ENCODE assay signal across 8 cellular contexts in the genomic region with DNA sequence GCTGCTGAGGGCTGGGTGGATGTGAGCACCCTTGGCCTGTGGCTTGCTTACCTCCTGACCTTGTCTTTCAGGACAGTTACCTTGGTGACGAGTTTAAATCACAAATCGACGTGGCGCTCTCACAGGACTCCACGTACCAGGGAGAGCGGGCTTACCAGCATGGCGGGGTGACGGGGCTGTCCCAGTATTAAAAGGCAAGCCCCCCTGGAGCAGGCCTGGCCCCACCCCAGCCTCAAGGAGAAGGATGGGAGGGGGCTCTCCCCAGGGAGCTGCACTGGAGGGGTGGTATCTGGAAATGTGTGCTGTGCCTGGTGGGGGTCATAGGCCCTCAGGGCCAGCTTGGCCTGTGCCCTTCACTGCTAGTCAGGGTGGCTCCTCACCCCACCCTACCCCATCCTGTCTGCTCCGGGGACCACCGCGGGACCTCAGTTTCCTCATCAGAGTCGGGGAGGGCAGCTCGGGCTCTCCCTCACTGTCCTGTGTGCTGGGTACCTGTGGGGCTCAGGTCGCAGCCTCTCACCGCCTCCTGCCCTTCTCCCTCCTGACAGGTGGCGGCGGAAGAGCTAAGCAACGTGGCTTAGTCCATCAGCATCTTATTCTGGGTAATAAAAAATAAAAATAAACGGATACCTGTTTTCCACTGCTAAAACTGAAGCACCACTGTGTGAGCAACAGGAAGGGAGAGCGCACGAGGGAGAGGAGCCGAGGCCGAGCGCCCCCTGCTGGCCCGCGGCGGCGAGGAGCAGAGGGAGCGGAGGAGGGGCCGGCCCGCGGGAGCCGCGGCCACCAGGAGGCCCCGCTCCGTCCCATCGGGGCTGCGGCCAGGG. TPM values are rescaled to one million over a fixed set of nuclear protein-coding genes. Genes with fewer than 3 reads are reported as not detected.
DNase-seq lines count a peak whose midpoint lies in the region; ATAC-seq and TF ChIP-seq lines count a peak whose summit lies in the region.

No MANE protein-coding gene starts in this region.

- H2AFZ ChIP-seq in OCI-LY3 (ENCODE audit: low read depth, low read length): no peak overlapping the region
- no peak overlapping the region for H2AFZ ChIP-seq in neural progenitor cell (replicated peaks)

- ATAC-seq in thoracic aorta (ENCODE audit: insufficient number of reproducible peaks, low FRiP score, low read depth) (no peak), HG03045 (IDR thresholded peaks at IDR 0.05; ENCODE audit: unreplicated experiment) (no peak)

- H3K4me3 Mint-ChIP-seq in neural progenitor cell: no peak overlapping the region

- H3K27me3 ChIP-seq in OCI-LY3 (ENCODE audit: low read depth, low read length): no peaks in the 10 kb centered on the region
- no peaks in the 10 kb centered on the region for H3K27me3 ChIP-seq in neural progenitor cell
- no peaks in the 10 kb centered on the region for H3K27me3 ChIP-seq in thoracic aorta (replicated peaks; ENCODE audit: insufficient read depth)

- no peak overlapping the region for H3K9ac ChIP-seq in OCI-LY3 (ENCODE audit: low read length)
- no peak overlapping the region for H3K9ac ChIP-seq in neural progenitor cell

- H3K27ac ChIP-seq in OCI-LY3 (ENCODE audit: low read length): no peak overlapping the region
- H3K27ac ChIP-seq in neural progenitor cell: no peak overlapping the region
- no peak overlapping the region for H3K27ac ChIP-seq in thoracic aorta

- peaks cover 4% of the 10 kb centered on the region for H3K4me1 Mint-ChIP-seq in neural progenitor cell

- H3K79me2 ChIP-seq in OCI-LY3 (ENCODE audit: low read length): peaks cover 4% of the 10 kb centered on the region; the same call in 1 of the 2 replicates
- no peaks in the 10 kb centered on the region for H3K79me2 ChIP-seq in neural progenitor cell (ENCODE audit: low read depth)

- peaks cover 10% of the 10 kb centered on the region for H3K36me3 Mint-ChIP-seq in neural progenitor cell

- peaks cover 13% of the 10 kb centered on the region for H3F3A ChIP-seq in neural progenitor cell (ENCODE audit: low read depth)

- H4K20me1 ChIP-seq in OCI-LY3 (ENCODE audit: insufficient read depth, low read length) (no peaks in the 10 kb centered on the region; the same call in 1 of the 2 replicates), neural progenitor cell (ENCODE audit: low read depth) (peaks cover 39% of the 10 kb centered on the region)

- no peaks in the 10 kb centered on the region for H3K9me3 Mint-ChIP-seq in neural progenitor cell

- no peak overlapping the region for H3K4me2 ChIP-seq in OCI-LY3 (ENCODE audit: low read length)
- no peak overlapping the region for H3K4me2 ChIP-seq in neural progenitor cell

- H3K27ac Mint-ChIP-seq in neural progenitor cell: no peak overlapping the region

- H3K36me3 ChIP-seq in OCI-LY3 (replicated peaks; ENCODE audit: low read depth, low read length) (peaks cover 59% of the 10 kb centered on the region), neural progenitor cell (no peaks in the 10 kb centered on the region), thoracic aorta (peaks cover 66% of the 10 kb centered on the region)

- H3K27me3 Mint-ChIP-seq in neural progenitor cell (ENCODE audit: insufficient read depth, low read depth): peaks cover 14% of the 10 kb centered on the region

- DNase-seq in NCI-H2227 (lab: John Stamatoyannopoulos, UW; ENCODE audit: unreplicated experiment): peak; percentile 7
- DNase-seq in NCI-H2227 treated with DMSO at 0.1 percent for 48 hours (lab: John Stamatoyannopoulos, UW): no peak
- peak; percentile 47 for DNase-seq in activated T-helper 1 cell treated with Interleukin-2 at 50 U/mL for 16 hours (ENCODE audit: low read depth)
- DNase-seq in fibroblast of peridontal ligament (ENCODE audit: extremely low read depth): peak; percentile 41
- peak; percentile 85 for DNase-seq in neural progenitor cell (ENCODE audit: low spot score)
- DNase-seq in thoracic aorta (ENCODE audit: low spot score): no peak

- peaks cover 8% of the 10 kb centered on the region for H3K4me1 ChIP-seq in OCI-LY3 (ENCODE audit: low read length)
- H3K4me1 ChIP-seq in neural progenitor cell: no peaks in the 10 kb centered on the region
- H3K4me1 ChIP-seq in thoracic aorta (ENCODE audit: control insufficient read depth in 1 of 2, low read depth in 2 of 2): no peaks in the 10 kb centered on the region

- TF ChIP-seq CTCF in OCI-LY3 (IDR thresholded peaks at IDR 0.05; ENCODE audit: low read depth, low read length): peak; percentile 98
- peak; percentile 99 for TF ChIP-seq CTCF in neural progenitor cell (IDR thresholded peaks at IDR 0.05)
- peak; percentile 94 for TF ChIP-seq CTCF in thoracic aorta (IDR thresholded peaks at IDR 0.05)

- H3K9me3 ChIP-seq in OCI-LY3 (ENCODE audit: insufficient read depth, low read length) (no peaks in the 10 kb centered on the region), neural progenitor cell (ENCODE audit: low read depth) (no peaks in the 10 kb centered on the region), thoracic aorta (no peaks in the 10 kb centered on the region)

- H3K4me3 ChIP-seq in OCI-LY3 (ENCODE audit: low read length): no peak overlapping the region
- H3K4me3 ChIP-seq in neural progenitor cell: no peak overlapping the region
- no peak overlapping the region for H3K4me3 ChIP-seq in thoracic aorta

RNA-seq across cellular contexts. Expression of gene CERS1, which starts 29.8 kb away (rescaled TPM):
- total RNA-seq in neural progenitor cell (ENCODE audit: low replicate concordance) (1.9 and 7.6 TPM in 2 replicates), thoracic aorta (1 to 10 TPM; 1.1 to 1.7 TPM)

RNA-seq across cellular contexts. Expression of gene UPF1, which starts 34.4 kb away (rescaled TPM):
- total RNA-seq in neural progenitor cell (ENCODE audit: low replicate concordance) (65.2 and 69.8 TPM in 2 replicates), thoracic aorta (10 to 100 TPM; 56.5 to 95.2 TPM)

RNA-seq across cellular contexts. Expression of gene COPE, which starts 53.0 kb away (rescaled TPM):
- 95.2 and 225 TPM in 2 replicates for total RNA-seq in neural progenitor cell (ENCODE audit: low replicate concordance)
- 100 to 1,000 TPM; 134 to 266 TPM for total RNA-seq in thoracic aorta

RNA-seq across cellular contexts. Expression of gene DDX49, which starts 53.3 kb away (rescaled TPM):
- 19.9 and 23.4 TPM in 2 replicates for total RNA-seq in neural progenitor cell (ENCODE audit: low replicate concordance)
- 10 to 100 TPM; 34.5 to 41.7 TPM for total RNA-seq in thoracic aorta

Comparison
In these comparisons a context has a peak if more than half of its experiments do, and no peak if none do; other contexts are left out.
1. DNase-seq: peak in NCI-H2227 (single experiment), activated T-helper 1 cell treated with Interleukin-2 at 50 U/mL for 16 hours (single experiment), fibroblast of peridontal ligament (single experiment) and neural progenitor cell (single experiment); none in NCI-H2227 treated with DMSO at 0.1 percent for 48 hours (single experiment) and thoracic aorta (single experiment).
2. Peak in every context shown above with its lines, with median percentiles within 50 percentile points of each other: CTCF ChIP-seq.